ENCODE assay signal across 1 cellular context in the genomic region with DNA sequence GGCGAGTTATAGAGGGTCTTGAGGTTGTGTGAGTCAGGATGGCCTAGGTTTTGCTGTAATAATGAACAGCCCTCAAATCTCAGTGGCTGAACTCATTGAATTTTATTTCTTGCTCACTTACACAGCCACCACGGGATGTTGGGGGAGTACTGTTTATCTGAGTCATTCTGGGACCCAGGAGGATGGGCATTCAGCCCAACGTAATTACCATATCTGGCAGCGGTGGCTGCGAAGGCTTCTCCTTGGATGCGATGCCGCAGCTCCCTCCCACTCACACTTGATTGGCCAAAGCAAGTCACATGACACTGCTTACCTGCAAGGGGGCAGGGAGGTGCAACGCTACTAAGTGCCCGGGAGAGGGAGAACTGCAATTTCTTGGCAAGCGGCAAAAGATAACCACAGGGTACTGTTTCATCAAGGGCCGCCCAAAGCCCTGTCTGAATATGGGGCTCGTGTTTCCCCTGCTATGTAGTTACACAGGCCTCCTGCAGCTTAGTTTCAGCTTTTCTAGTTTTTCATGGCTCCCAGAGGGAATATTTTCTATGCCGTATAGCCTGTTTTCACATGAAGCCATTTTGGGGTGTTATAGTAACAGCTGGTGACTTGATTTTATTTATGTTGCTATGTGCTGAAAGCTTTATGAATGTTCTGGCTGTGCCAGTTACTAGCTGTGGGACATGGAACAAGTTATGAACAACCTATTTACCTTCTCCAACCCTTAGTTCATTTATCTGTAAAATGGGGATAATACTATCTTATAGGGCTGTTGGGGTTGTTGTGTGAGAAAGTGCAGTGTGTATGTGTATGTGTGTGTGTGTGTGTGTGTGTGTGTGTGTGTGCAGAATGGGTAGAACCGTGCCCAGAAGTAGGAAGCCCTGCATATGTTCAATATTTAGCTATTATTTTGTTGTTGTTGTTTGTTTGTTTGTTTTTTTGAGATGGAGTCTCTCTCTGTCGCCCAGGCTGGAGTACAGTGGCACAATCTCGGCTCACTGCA.
A peak's percentile ranks its signal among the peaks of the same experiment; 100 is the strongest.
TF ChIP-seq lines count a peak whose summit lies in the region.

No MANE protein-coding gene starts in this region.

TF ChIP-seq in HEK293, 187 proteins besides CTCF, POLR2A, EP300 and RAD21 (continued from another document):
- TF ChIP-seq ZNF404 (tag by site-specific recombination; IDR thresholded peaks at IDR 0.05) (no peak), ZNF175 (tag by site-specific recombination; IDR thresholded peaks at IDR 0.05) (no peak), ZNF341 (tag by site-specific recombination; IDR thresholded peaks at IDR 0.05; ENCODE audit: low read depth) (peak; percentile 85)
